10 cellular contexts compared by ENCODE assay signal in genomic region chr14:55752580-55753365, GRCh38.
A peak's percentile ranks its signal among the peaks of the same experiment; 100 is the strongest.
DNase-seq lines count a peak whose midpoint lies in the region; ATAC-seq and TF ChIP-seq lines count a peak whose summit lies in the region.
"Had no signal": no experiment of that assay in that cellular context is flagged by ENCODE, and none has a peak within 500 bp of the region (broad histone marks: within the 10 kb centered on the region; RNA-seq: fewer than 3 reads in every experiment).

No MANE protein-coding gene starts in this region.

- in situ Hi-C loops in Caki2 (cut with HindIII; ENCODE audit: low pct_unique_long_range_greater_than_20kb, low sequenced_read_pairs) (no loop called here), T47D (cut with HindIII; ENCODE audit: low pct_unique_long_range_greater_than_20kb, low sequenced_read_pairs) (no loop called here)

- no peaks in the 10 kb centered on the region for H3K36me3 ChIP-seq in heart right ventricle
- H3K36me3 ChIP-seq: vagina had no signal

- H3K27me3 ChIP-seq in heart right ventricle: no peaks in the 10 kb centered on the region
- H3K27me3 ChIP-seq: vagina had no signal

- 75 to 79% methylated on average over 7 of the region's 7 CpGs for WGBS in heart right ventricle, 2 donors

- ATAC-seq in HG02973 (IDR thresholded peaks at IDR 0.05; ENCODE audit: unreplicated experiment) (no peak), HG02588 (IDR thresholded peaks at IDR 0.05; ENCODE audit: unreplicated experiment) (no peak), heart right ventricle (no peak)

- H3K4me3 ChIP-seq in heart right ventricle: no peak overlapping the region
- H3K4me3 ChIP-seq: vagina had no signal

- no peaks in the 10 kb centered on the region for H3K4me1 ChIP-seq in heart right ventricle
- H3K4me1 ChIP-seq: vagina had no signal

- DNase-seq in Caki2 (ENCODE audit: low read depth): peak; percentile 80
- DNase-seq in NCI-H1417 (lab: John Stamatoyannopoulos, UW): peak in 2 of 3 experiments; percentile 68 to 89
- peak; percentile 39 to 91 for DNase-seq in T47D (ENCODE audit: low read depth in 1 of 2, low spot score in 1 of 2)
- DNase-seq in lung microvascular endothelial cell (ENCODE audit: low read depth in 2 of 2): peak; percentile 84 to 88
- DNase-seq in activated gamma-delta T cell (lab: John Stamatoyannopoulos, UW): no peak
- DNase-seq in heart right ventricle: no peak
- DNase-seq: activated naive CD4-positive, alpha-beta T cell treated with anti-CD3 and anti-CD28 coated beads for 36 hours had no signal

- no peak for TF ChIP-seq CTCF in heart right ventricle (IDR thresholded peaks at IDR 0.05)

- H3K27ac ChIP-seq in heart right ventricle: no peak overlapping the region
- H3K27ac ChIP-seq: vagina had no signal

- no peaks in the 10 kb centered on the region for H3K9me3 ChIP-seq in heart right ventricle
- H3K9me3 ChIP-seq: vagina had no signal

- intact Hi-C loops in heart right ventricle (cut with DNase I): loop anchor here in 1 of 10 donors (10.0 kb wide), 1 partner anchor 82 kb away; no protein-coding TSS in a partner anchor

Comparison
In these comparisons a context has a peak if more than half of its experiments do, and no peak if none do; other contexts are left out.
1. DNase-seq: peak in Caki2 (single experiment), NCI-H1417 (2 of 3), T47D (2 of 2) and lung microvascular endothelial cell (2 of 2); none in activated gamma-delta T cell (single experiment) and heart right ventricle (0 of 2).